In genomic region chr3:42177801-42178150, GRCh38 we compare ENCODE assay signal across 28 cellular contexts.
DNase-seq lines count a peak whose midpoint lies in the region; ATAC-seq and TF ChIP-seq lines count a peak whose summit lies in the region.
"Had no signal": no experiment of that assay in that cellular context is flagged by ENCODE, and none has a peak within 500 bp of the region (broad histone marks: within the 10 kb centered on the region; RNA-seq: fewer than 3 reads in every experiment).

No MANE protein-coding gene starts in this region.

- intact Hi-C loops in left cardiac atrium (cut with DNase I) (no loop called here), natural killer cell (cut with micrococcal nuclease) (no loop called here)

- DNase-seq in right atrium auricular region (ENCODE audit: low spot score) (no peak), left cardiac atrium (no peak), T-helper 17 cell (no peak), neural progenitor cell (ENCODE audit: low spot score) (no peak), type B pancreatic cell (ENCODE audit: extremely low spot score, unreplicated experiment) (no peak), HEK293T (ENCODE audit: extremely low spot score) (no peak), natural killer cell (no peak)
- DNase-seq: ACHN; activated CD4-positive, alpha-beta memory T cell treated with anti-CD3 and anti-CD28 coated beads for 36 hours; activated T-cell treated with anti-CD3 and anti-CD28 coated beads, Interleukin-2, amount 50 U/mL, for 72 hours; BE2C; colonic mucosa; DMS153; effector memory CD4-positive, alpha-beta T cell; Kasumi-1; NCI-H1417 treated with DMSO at 0.1 percent for 48 hours; NCI-H2081; NCI-H526; SK-N-SH; small intestine; stimulated activated naive CD8-positive, alpha-beta T cell treated with anti-CD3 and anti-CD28 coated beads, Interleukin-15, Interleukin-2, amounts not matched to agents 100 U/mL and 50 U/mL, for 24 hours; transverse colon had no signal

- H3K4me3 Mint-ChIP-seq in T-helper 17 cell = no peak overlapping the region
- no peak overlapping the region for H3K4me3 Mint-ChIP-seq in neural progenitor cell
- H3K4me3 Mint-ChIP-seq in type B pancreatic cell = no peak overlapping the region
- H3K4me3 Mint-ChIP-seq in natural killer cell = no peak overlapping the region
- H3K4me3 Mint-ChIP-seq: activated CD4-positive, alpha-beta memory T cell treated with anti-CD3 and anti-CD28 coated beads for 36 hours; activated naive CD4-positive, alpha-beta T cell treated with anti-CD3 and anti-CD28 coated beads, Interleukin-2, amount 50 U/mL, for 24 hours; activated T-cell treated with anti-CD3 and anti-CD28 coated beads, Interleukin-2, amount 50 U/mL, for 72 hours; natural killer cell treated with Interleukin-12 subunit alpha and Interleukin-12 subunit beta and Interleukin-15 and Interleukin-18, amount 100 ng/mL, for 72 hours had no signal

- H3K4me1 ChIP-seq in right atrium auricular region = peaks cover 0 to 83% of the 10 kb centered on the region in 2 donors
- H3K4me1 ChIP-seq in neural progenitor cell = peaks cover 20% of the 10 kb centered on the region
- H3K4me1 ChIP-seq: BE2C had no signal

- H3K36me3 ChIP-seq in right atrium auricular region (no peaks in the 10 kb centered on the region), neural progenitor cell (no peaks in the 10 kb centered on the region)
- H3K36me3 ChIP-seq: BE2C, colonic mucosa, transverse colon had no signal

- no peaks in the 10 kb centered on the region for H3K9me3 Mint-ChIP-seq in neural progenitor cell
- H3K9me3 Mint-ChIP-seq in type B pancreatic cell = no peaks in the 10 kb centered on the region
- no peaks in the 10 kb centered on the region for H3K9me3 Mint-ChIP-seq in natural killer cell
- H3K9me3 Mint-ChIP-seq: activated CD4-positive, alpha-beta memory T cell treated with anti-CD3 and anti-CD28 coated beads for 36 hours; activated naive CD4-positive, alpha-beta T cell treated with anti-CD3 and anti-CD28 coated beads, Interleukin-2, amount 50 U/mL, for 24 hours; activated T-cell treated with anti-CD3 and anti-CD28 coated beads, Interleukin-2, amount 50 U/mL, for 72 hours; natural killer cell treated with Interleukin-12 subunit alpha and Interleukin-12 subunit beta and Interleukin-15 and Interleukin-18, amount 100 ng/mL, for 72 hours had no signal

- H3K4me3 ChIP-seq in right atrium auricular region (no peak overlapping the region), neural progenitor cell (no peak overlapping the region)
- H3K4me3 ChIP-seq: colonic mucosa, GM12878, lung, transverse colon had no signal

- CTCF ChIA-PET in HEK293T (lab: Yijun Ruan, JAX) = interaction anchor here (5.4 kb wide), 1 partner anchor 13 kb away, joined by 38 read pairs; no protein-coding TSS in a partner anchor

- no peak overlapping the region for H3K9ac ChIP-seq in neural progenitor cell
- H3K9ac ChIP-seq: SK-N-SH had no signal

- TF ChIP-seq CTCF in right atrium auricular region (IDR thresholded peaks at IDR 0.05) = no peak
- TF ChIP-seq CTCF in neural progenitor cell (IDR thresholded peaks at IDR 0.05) = no peak
- no peak for TF ChIP-seq CTCF in type B pancreatic cell (conservative IDR thresholded peaks at IDR 0.05)
- TF ChIP-seq CTCF in natural killer cell (IDR thresholded peaks at IDR 0.05) = no peak

- ATAC-seq in left cardiac atrium (no peak), T-helper 17 cell (no peak), HG03354 (IDR thresholded peaks at IDR 0.05; ENCODE audit: poor library complexity, severe bottlenecking, unreplicated experiment) (no peak), natural killer cell (no peak)
- ATAC-seq: activated CD4-positive, CD25-positive, alpha-beta regulatory T cell treated with anti-CD3 and anti-CD28 coated beads, Interleukin-2, amount 50 U/mL, for 24 hours; activated T-cell treated with anti-CD3 and anti-CD28 coated beads, Interleukin-2, amount 50 U/mL, for 72 hours; GM12878; natural killer cell treated with Interleukin-12 subunit alpha and Interleukin-12 subunit beta and Interleukin-15 and Interleukin-18, amount 100 ng/mL, for 72 hours; stimulated activated naive CD8-positive, alpha-beta T cell treated with anti-CD3 and anti-CD28 coated beads, Interleukin-15, Interleukin-2, amounts not matched to agents 100 U/mL and 50 U/mL, for 24 hours had no signal

- H3K27ac ChIP-seq in right atrium auricular region = peak overlapping the region; percentile 63 to 77
- no peak overlapping the region for H3K27ac ChIP-seq in neural progenitor cell
- H3K27ac ChIP-seq: colonic mucosa had no signal

- no peak overlapping the region for H2AFZ ChIP-seq in neural progenitor cell (replicated peaks)

- H3K4me1 Mint-ChIP-seq in T-helper 17 cell (peaks cover 12% of the 10 kb centered on the region), neural progenitor cell (peaks cover 43% of the 10 kb centered on the region), type B pancreatic cell (ENCODE audit: unreplicated experiment) (peaks cover 25% of the 10 kb centered on the region), natural killer cell (peaks cover 18 to 24% of the 10 kb centered on the region in 2 donors)

- H3K9me3 ChIP-seq in right atrium auricular region (no peaks in the 10 kb centered on the region), T-helper 17 cell (ENCODE audit: control insufficient read depth, low read length, poor library complexity, severe bottlenecking) (no peaks in the 10 kb centered on the region), neural progenitor cell (ENCODE audit: low read depth) (no peaks in the 10 kb centered on the region)
- H3K9me3 ChIP-seq: BE2C, colonic mucosa, SK-N-SH, transverse colon had no signal

- no peaks in the 10 kb centered on the region for H3K27me3 ChIP-seq in right atrium auricular region
- no peaks in the 10 kb centered on the region for H3K27me3 ChIP-seq in neural progenitor cell
- H3K27me3 ChIP-seq: BE2C, colonic mucosa, transverse colon had no signal

- H4K20me1 ChIP-seq in neural progenitor cell (ENCODE audit: low read depth) = peaks cover 20% of the 10 kb centered on the region

- H3K27ac Mint-ChIP-seq in T-helper 17 cell (peak overlapping the region; percentile 67), neural progenitor cell (peak overlapping the region; percentile 68), type B pancreatic cell (peak overlapping the region; percentile 96), natural killer cell (no peak overlapping the region)
- H3K27ac Mint-ChIP-seq: activated CD4-positive, alpha-beta memory T cell treated with anti-CD3 and anti-CD28 coated beads for 36 hours; activated naive CD4-positive, alpha-beta T cell treated with anti-CD3 and anti-CD28 coated beads, Interleukin-2, amount 50 U/mL, for 24 hours; activated T-cell treated with anti-CD3 and anti-CD28 coated beads, Interleukin-2, amount 50 U/mL, for 72 hours; natural killer cell treated with Interleukin-12 subunit alpha and Interleukin-12 subunit beta and Interleukin-15 and Interleukin-18, amount 100 ng/mL, for 72 hours had no signal

- H3K4me2 ChIP-seq in neural progenitor cell = no peak overlapping the region
- H3K4me2 ChIP-seq: SK-N-SH had no signal

- H3K27me3 Mint-ChIP-seq in T-helper 17 cell (no peaks in the 10 kb centered on the region), neural progenitor cell (ENCODE audit: insufficient read depth, low read depth) (peaks cover 3% of the 10 kb centered on the region), type B pancreatic cell (no peaks in the 10 kb centered on the region), natural killer cell (ENCODE audit: low read depth in 2 of 2) (no peaks in the 10 kb centered on the region)
- H3K27me3 Mint-ChIP-seq: activated CD4-positive, alpha-beta memory T cell treated with anti-CD3 and anti-CD28 coated beads for 36 hours; activated naive CD4-positive, alpha-beta T cell treated with anti-CD3 and anti-CD28 coated beads, Interleukin-2, amount 50 U/mL, for 24 hours; natural killer cell treated with Interleukin-12 subunit alpha and Interleukin-12 subunit beta and Interleukin-15 and Interleukin-18, amount 100 ng/mL, for 72 hours had no signal

- H3F3A ChIP-seq in neural progenitor cell (ENCODE audit: low read depth) = peaks cover 2% of the 10 kb centered on the region

- POLR2A ChIA-PET in HEK293T (lab: Yijun Ruan, JAX) = no interaction called here

- H3K36me3 Mint-ChIP-seq in T-helper 17 cell (ENCODE audit: low read depth) = peaks cover 4% of the 10 kb centered on the region
- peaks cover 5% of the 10 kb centered on the region for H3K36me3 Mint-ChIP-seq in neural progenitor cell
- H3K36me3 Mint-ChIP-seq in type B pancreatic cell = peaks cover 7% of the 10 kb centered on the region
- H3K36me3 Mint-ChIP-seq in natural killer cell = no peaks in the 10 kb centered on the region

- peaks cover 40% of the 10 kb centered on the region for H3K79me2 ChIP-seq in neural progenitor cell (ENCODE audit: low read depth)

TF ChIP-seq in HEK293T, 16 proteins besides CTCF, POLR2A, EP300 and RAD21:
- TF ChIP-seq ARNT (IDR thresholded peaks at IDR 0.05) (no peak), PKNOX1 (IDR thresholded peaks at IDR 0.05) (no peak), SUZ12 (IDR thresholded peaks at IDR 0.05) (no peak), FOXM1 (IDR thresholded peaks at IDR 0.05; ENCODE audit: borderline replicate concordance) (no peak)

Comparison
In these comparisons a context has a peak if more than half of its experiments do, and no peak if none do; other contexts are left out.
1. H3K27ac Mint-ChIP-seq: peak in T-helper 17 cell (single experiment), neural progenitor cell (single experiment) and type B pancreatic cell (single experiment); none in natural killer cell (0 of 2).